24 cellular contexts compared by ENCODE assay signal in genomic region chr16:27444470-27444869, GRCh38. TPM values are rescaled to one million over a fixed set of nuclear protein-coding genes. Genes with fewer than 3 reads are reported as not detected.
DNase-seq lines count a peak whose midpoint lies in the region; ATAC-seq and TF ChIP-seq lines count a peak whose summit lies in the region.
"Had no signal": no experiment of that assay in that cellular context is flagged by ENCODE, and none has a peak within 500 bp of the region (broad histone marks: within the 10 kb centered on the region; RNA-seq: fewer than 3 reads in every experiment).

No MANE protein-coding gene starts in this region.

- peaks cover 3% of the 10 kb centered on the region for H3K9me3 ChIP-seq in RWPE2 (ENCODE audit: severe bottlenecking)
- peaks cover 8% of the 10 kb centered on the region for H3K9me3 ChIP-seq in vagina
- H3K9me3 ChIP-seq: adrenal gland had no signal

- H3K4me3 ChIP-seq in RWPE2 (ENCODE audit: severe bottlenecking) (no peak overlapping the region), vagina (no peak overlapping the region)
- H3K4me3 ChIP-seq: adrenal gland; BLaER1 treated with 17β-estradiol and CSF1 and Interleukin-3, amounts not matched to agents 10 nM and 100 nM; esophagus squamous epithelium; gastroesophageal sphincter had no signal

- H3K27ac Mint-ChIP-seq in glutamatergic neuron (ENCODE audit: unreplicated experiment), result no peak overlapping the region
- H3K27ac Mint-ChIP-seq in stimulated activated naive B cell treated with anti-CD40 and anti-IgM and Interleukin-4, amounts not matched to agents 10 μg/mL and 1 μg/mL and 100 μg/mL, for 72 hours, result peak overlapping the region; percentile 82
- H3K27ac Mint-ChIP-seq: T-helper 17 cell had no signal

- ATAC-seq in RWPE2 (ENCODE audit: low read depth), result no peak
- no peak for ATAC-seq in stimulated activated naive B cell treated with anti-CD40 and anti-IgM and Interleukin-4, amounts not matched to agents 10 μg/mL and 1 μg/mL and 100 μg/mL, for 72 hours (replicated peaks)
- ATAC-seq: gastroesophageal sphincter, T-helper 17 cell had no signal

- TF ChIP-seq CTCF in RWPE2 (IDR thresholded peaks at IDR 0.05; ENCODE audit: poor library complexity, severe bottlenecking), result no peak
- no peak for TF ChIP-seq CTCF in glutamatergic neuron (IDR thresholded peaks at IDR 0.05; ENCODE audit: partially characterized antibody, unreplicated experiment)
- no peak for TF ChIP-seq CTCF in vagina (IDR thresholded peaks at IDR 0.05)

- peaks cover 3% of the 10 kb centered on the region for H3K27me3 Mint-ChIP-seq in glutamatergic neuron (ENCODE audit: unreplicated experiment)
- H3K27me3 Mint-ChIP-seq in stimulated activated naive B cell treated with anti-CD40 and anti-IgM and Interleukin-4, amounts not matched to agents 10 μg/mL and 1 μg/mL and 100 μg/mL, for 72 hours, result no peaks in the 10 kb centered on the region
- H3K27me3 Mint-ChIP-seq: T-helper 17 cell had no signal

- peaks cover 20% of the 10 kb centered on the region for H3K36me3 Mint-ChIP-seq in glutamatergic neuron (ENCODE audit: unreplicated experiment)
- H3K36me3 Mint-ChIP-seq in stimulated activated naive B cell treated with anti-CD40 and anti-IgM and Interleukin-4, amounts not matched to agents 10 μg/mL and 1 μg/mL and 100 μg/mL, for 72 hours, result peaks cover 88 to 90% of the 10 kb centered on the region in 2 donors

- H3K4me1 ChIP-seq in RWPE2 (ENCODE audit: insufficient read depth, poor library complexity, severe bottlenecking) (no peaks in the 10 kb centered on the region), vagina (no peaks in the 10 kb centered on the region)
- H3K4me1 ChIP-seq: adrenal gland, gastroesophageal sphincter had no signal

- H3K27ac ChIP-seq in RWPE2 (ENCODE audit: poor library complexity, severe bottlenecking) (no peak overlapping the region), vagina (no peak overlapping the region)
- H3K27ac ChIP-seq: adrenal gland; BLaER1 treated with 17β-estradiol and CSF1 and Interleukin-3, amounts not matched to agents 10 nM and 100 nM; brain microvascular endothelial cell; esophagus squamous epithelium; gastroesophageal sphincter had no signal

- H3K27me3 ChIP-seq in RWPE2 (ENCODE audit: insufficient read depth, poor library complexity, severe bottlenecking) (no peaks in the 10 kb centered on the region), vagina (no peaks in the 10 kb centered on the region)
- H3K27me3 ChIP-seq: brain microvascular endothelial cell had no signal

- no peaks in the 10 kb centered on the region for H3K4me1 Mint-ChIP-seq in glutamatergic neuron (ENCODE audit: low read depth, unreplicated experiment)
- peaks cover 56 to 91% of the 10 kb centered on the region in 2 donors for H3K4me1 Mint-ChIP-seq in stimulated activated naive B cell treated with anti-CD40 and anti-IgM and Interleukin-4, amounts not matched to agents 10 μg/mL and 1 μg/mL and 100 μg/mL, for 72 hours

- peak; percentile 60 for DNase-seq in activated effector memory CD4-positive, alpha-beta T cell treated with anti-CD3 and anti-CD28 coated beads, Interleukin-2, amount 50 U/mL, for 16 hours
- no peak for DNase-seq in activated effector memory CD4-positive, alpha-beta T cell treated with Interleukin-2 at 50 U/mL for 16 hours
- DNase-seq in RWPE2 (ENCODE audit: low spot score) (peak; percentile 30), glutamatergic neuron (peak; percentile 4), NCI-H1092 (lab: John Stamatoyannopoulos, UW) (no peak), vagina (ENCODE audit: extremely low spot score in 2 of 2) (no peak), NCI-H510A treated with DMSO at 0.1 percent for 48 hours (lab: John Stamatoyannopoulos, UW) (no peak)
- DNase-seq in stimulated activated naive B cell treated with anti-CD40 and anti-IgM and Interleukin-4, amounts not matched to agents 10 μg/mL and 1 μg/mL and 100 μg/mL, for 72 hours, result no peak
- DNase-seq: activated CD4-positive, alpha-beta T cell treated with anti-CD3 and anti-CD28 coated beads for 48 hours; DMS 273 treated with DMSO at 0.1 percent for 48 hours; esophagus squamous epithelium; HCEC 1CT; KBM-7; NCI-H146; NCI-H526; retina; stimulated activated CD4-positive, alpha-beta T cell treated with anti-CD3 and anti-CD28 coated beads, Interleukin-12 subunit alpha, Interleukin-12 subunit beta, amount 100 ng/mL, for 4 hours; stimulated activated CD4-positive, alpha-beta T cell treated with anti-CD3 and anti-CD28 coated beads, Interleukin-4, amount 100 ng/mL, for 4 hours had no signal

- no peak for TF ChIP-seq POLR2A in vagina (IDR thresholded peaks at IDR 0.05)

- H3K9me3 Mint-ChIP-seq in glutamatergic neuron (ENCODE audit: unreplicated experiment), result peaks cover 3% of the 10 kb centered on the region
- peaks cover 0 to under 1% of the 10 kb centered on the region in 2 donors for H3K9me3 Mint-ChIP-seq in stimulated activated naive B cell treated with anti-CD40 and anti-IgM and Interleukin-4, amounts not matched to agents 10 μg/mL and 1 μg/mL and 100 μg/mL, for 72 hours

- H3K36me3 ChIP-seq in RWPE2 (ENCODE audit: low read depth) (no peaks in the 10 kb centered on the region), vagina (no peaks in the 10 kb centered on the region)
- H3K36me3 ChIP-seq: adrenal gland, brain microvascular endothelial cell, esophagus squamous epithelium had no signal

- intact Hi-C loops in vagina (cut with DNase I), result no loop called here

- H3K4me3 Mint-ChIP-seq in glutamatergic neuron (ENCODE audit: unreplicated experiment), result no peak overlapping the region
- H3K4me3 Mint-ChIP-seq in stimulated activated naive B cell treated with anti-CD40 and anti-IgM and Interleukin-4, amounts not matched to agents 10 μg/mL and 1 μg/mL and 100 μg/mL, for 72 hours, result no peak overlapping the region
- H3K4me3 Mint-ChIP-seq: T-helper 17 cell had no signal

RNA-seq across cellular contexts. Expression of gene IL21R, which starts 42.5 kb away (rescaled TPM):
- 0.86 TPM for total RNA-seq in glutamatergic neuron (ENCODE audit: unreplicated experiment)
- 0.98 TPM for total RNA-seq in vagina
- total RNA-seq: HT-29 had no signal

Comparison
In these comparisons a context has a peak if more than half of its experiments do, and no peak if none do; other contexts are left out.
1. DNase-seq: peak in activated effector memory CD4-positive, alpha-beta T cell treated with anti-CD3 and anti-CD28 coated beads, Interleukin-2, amount 50 U/mL, for 16 hours (single experiment), RWPE2 (single experiment) and glutamatergic neuron (single experiment); none in activated effector memory CD4-positive, alpha-beta T cell treated with Interleukin-2 at 50 U/mL for 16 hours (single experiment), stimulated activated naive B cell treated with anti-CD40 and anti-IgM and Interleukin-4, amounts not matched to agents 10 μg/mL and 1 μg/mL and 100 μg/mL, for 72 hours (single experiment), NCI-H1092 (single experiment), vagina (0 of 2) and NCI-H510A treated with DMSO at 0.1 percent for 48 hours (single experiment).